In the genomic region with DNA sequence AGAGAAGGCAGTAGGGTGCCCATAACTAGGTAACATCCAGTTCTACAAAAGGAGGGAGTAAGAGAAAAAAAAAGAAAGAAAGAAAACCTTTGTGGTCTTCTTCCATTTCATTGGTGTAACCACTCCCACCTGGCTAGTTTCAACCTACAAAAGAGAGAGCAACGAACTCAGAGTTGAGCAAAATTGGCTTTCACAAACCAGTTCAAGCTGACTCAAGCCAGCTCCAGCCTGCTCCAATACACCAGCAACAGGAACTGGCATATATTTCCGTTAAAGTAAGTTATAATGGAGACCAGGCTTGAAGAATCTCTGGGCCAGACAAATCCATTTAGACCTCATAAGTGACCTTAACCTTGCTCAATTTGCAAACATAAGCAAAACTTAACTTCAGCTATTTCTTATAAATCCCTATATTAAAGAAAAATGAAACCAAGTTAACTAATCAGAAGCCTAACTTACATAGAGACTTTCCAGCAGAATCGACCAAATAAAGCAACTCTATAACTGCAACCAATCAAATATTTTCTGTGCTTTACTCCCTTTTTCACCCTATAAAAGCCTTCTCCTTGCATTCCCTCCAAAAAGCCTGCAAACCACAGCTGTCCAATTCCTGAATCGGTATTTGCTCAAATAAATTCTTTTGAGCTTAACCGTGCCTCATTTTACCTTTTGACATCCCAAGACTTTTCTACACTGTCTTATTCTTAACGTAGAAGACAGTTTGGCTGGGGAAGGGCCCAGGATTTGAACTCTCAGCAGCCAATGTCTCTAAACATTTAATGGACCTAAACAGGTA, we compare ENCODE assay signal across 25 cellular contexts. TPM values are rescaled to one million over a fixed set of nuclear protein-coding genes. Genes with fewer than 3 reads are reported as not detected.
A peak's percentile ranks its signal among the peaks of the same experiment; 100 is the strongest.
DNase-seq lines count a peak whose midpoint lies in the region; ATAC-seq lines count a peak whose summit lies in the region.
"Had no signal": no experiment of that assay in that cellular context is flagged by ENCODE, and none has a peak within 500 bp of the region (broad histone marks: within the 10 kb centered on the region; RNA-seq: fewer than 3 reads in every experiment).

No MANE protein-coding gene starts in this region.

- H3K9me3 ChIP-seq in CD4-positive, alpha-beta memory T cell (ENCODE audit: control insufficient read depth in 1 of 2, low read length in 2 of 2), result no peaks in the 10 kb centered on the region
- H3K9me3 ChIP-seq: breast epithelium, prostate gland, vagina had no signal

- H3K9me3 Mint-ChIP-seq in activated naive CD8-positive, alpha-beta T cell (ENCODE audit: low read depth), result no peaks in the 10 kb centered on the region
- H3K9me3 Mint-ChIP-seq in activated naive CD8-positive, alpha-beta T cell treated with anti-CD3 and anti-CD28 coated beads, Interleukin-2, amount 50 U/mL, for 24 hours, result no peaks in the 10 kb centered on the region
- no peaks in the 10 kb centered on the region for H3K9me3 Mint-ChIP-seq in CD4-positive, alpha-beta memory T cell
- H3K9me3 Mint-ChIP-seq: activated T-helper 1 cell treated with anti-CD3 and anti-CD28 coated beads, Interleukin-12 subunit alpha, Interleukin-12 subunit beta, Interleukin-2, Interleukin-4 antibody, amounts not matched to agents 30 ng/mL and 10 ng/mL and 1 ng/mL, durations not matched to agents 14 hours and 24 hours and 36 hours; nephron; T-helper 1 cell treated with Interleukin-12 subunit alpha and Interleukin-12 subunit beta and Interleukin-4 antibody, amounts not matched to agents 30 μg/mL and 1 μg/mL, for 36 hours had no signal

- H3K4me1 Mint-ChIP-seq in activated naive CD8-positive, alpha-beta T cell (ENCODE audit: low read depth), result peaks cover 2% of the 10 kb centered on the region
- H3K4me1 Mint-ChIP-seq in activated naive CD8-positive, alpha-beta T cell treated with anti-CD3 and anti-CD28 coated beads, Interleukin-2, amount 50 U/mL, for 24 hours, result peaks cover 13% of the 10 kb centered on the region
- H3K4me1 Mint-ChIP-seq in CD4-positive, alpha-beta memory T cell, result no peaks in the 10 kb centered on the region
- H3K4me1 Mint-ChIP-seq: nephron had no signal

- CTCF ChIA-PET in CD4-positive, alpha-beta memory T cell (lab: Charles Lee; ENCODE audit: partially characterized antibody), result interaction anchor here (0.6 to 5.3 kb wide), 5 partner anchors 12 to 373 kb away, joined by 3 to 41 read pairs (median 3); no protein-coding TSS in a partner anchor

- no peak overlapping the region for H3K4me3 Mint-ChIP-seq in activated naive CD8-positive, alpha-beta T cell
- no peak overlapping the region for H3K4me3 Mint-ChIP-seq in activated naive CD8-positive, alpha-beta T cell treated with anti-CD3 and anti-CD28 coated beads, Interleukin-2, amount 50 U/mL, for 24 hours
- no peak overlapping the region for H3K4me3 Mint-ChIP-seq in CD4-positive, alpha-beta memory T cell
- H3K4me3 Mint-ChIP-seq: activated T-helper 1 cell treated with anti-CD3 and anti-CD28 coated beads, Interleukin-12 subunit alpha, Interleukin-12 subunit beta, Interleukin-2, Interleukin-4 antibody, amounts not matched to agents 30 ng/mL and 10 ng/mL and 1 ng/mL, durations not matched to agents 14 hours and 24 hours and 36 hours; nephron; T-helper 1 cell treated with Interleukin-12 subunit alpha and Interleukin-12 subunit beta and Interleukin-4 antibody, amounts not matched to agents 30 μg/mL and 1 μg/mL, for 36 hours had no signal

- H3K27ac ChIP-seq in CD4-positive, alpha-beta memory T cell (ENCODE audit: low read depth, low read length), result no peak overlapping the region
- H3K27ac ChIP-seq: breast epithelium, prostate gland, vagina, VCaP had no signal

- no peak for ATAC-seq in activated naive CD8-positive, alpha-beta T cell treated with anti-CD3 and anti-CD28 coated beads, Interleukin-2, amount 50 U/mL, for 24 hours
- peak; percentile 86 for ATAC-seq in left lobe of liver
- no peak for ATAC-seq in HG03378 (IDR thresholded peaks at IDR 0.05; ENCODE audit: unreplicated experiment)
- no peak for ATAC-seq in HG02588 (IDR thresholded peaks at IDR 0.05; ENCODE audit: unreplicated experiment)

- peaks cover 2% of the 10 kb centered on the region for H3K27me3 Mint-ChIP-seq in activated naive CD8-positive, alpha-beta T cell
- H3K27me3 Mint-ChIP-seq in activated naive CD8-positive, alpha-beta T cell treated with anti-CD3 and anti-CD28 coated beads, Interleukin-2, amount 50 U/mL, for 24 hours, result peaks cover 3% of the 10 kb centered on the region
- peaks cover 5 to 6% of the 10 kb centered on the region in 2 donors for H3K27me3 Mint-ChIP-seq in CD4-positive, alpha-beta memory T cell

- peaks cover 3% of the 10 kb centered on the region for H3K36me3 Mint-ChIP-seq in activated naive CD8-positive, alpha-beta T cell
- H3K36me3 Mint-ChIP-seq in activated naive CD8-positive, alpha-beta T cell treated with anti-CD3 and anti-CD28 coated beads, Interleukin-2, amount 50 U/mL, for 24 hours (ENCODE audit: low read depth), result no peaks in the 10 kb centered on the region
- H3K36me3 Mint-ChIP-seq in CD4-positive, alpha-beta memory T cell, result no peaks in the 10 kb centered on the region

- no peak for DNase-seq in activated naive CD8-positive, alpha-beta T cell treated with anti-CD3 and anti-CD28 coated beads, Interleukin-2, amount 50 U/mL, for 24 hours
- DNase-seq in NOMO-1 treated with DMSO at 0.1 percent for 48 hours (lab: John Stamatoyannopoulos, UW; ENCODE audit: unreplicated experiment), result peak; percentile 62
- peak; percentile 86 for DNase-seq in left lobe of liver (ENCODE audit: low spot score)
- no peak for DNase-seq in CD4-positive, alpha-beta memory T cell
- no peak for DNase-seq in activated naive CD4-positive, alpha-beta T cell treated with anti-CD3 and anti-CD28 coated beads, Interleukin-2, amount 50 U/mL, for 16 hours
- DNase-seq: cortex of kidney; foreskin melanocyte; KG1; kidney glomerular epithelial cell; mesendoderm; NCI-H1436; NCI-H526; stimulated activated CD4-positive, alpha-beta T cell treated with anti-CD3 and anti-CD28 coated beads, Interleukin-2, amount 100 ng/mL, for 48 hours had no signal

- H3K27me3 ChIP-seq in CD4-positive, alpha-beta memory T cell (ENCODE audit: insufficient read depth, low read length), result no peaks in the 10 kb centered on the region
- H3K27me3 ChIP-seq: breast epithelium, vagina had no signal

- H3K36me3 ChIP-seq in CD4-positive, alpha-beta memory T cell (ENCODE audit: insufficient read depth, low read length), result no peaks in the 10 kb centered on the region
- H3K36me3 ChIP-seq: breast epithelium, prostate gland, vagina had no signal

- no peaks in the 10 kb centered on the region for H3K4me1 ChIP-seq in CD4-positive, alpha-beta memory T cell (ENCODE audit: insufficient read depth, low read length)
- H3K4me1 ChIP-seq: breast epithelium, prostate gland, vagina had no signal

- no peak overlapping the region for H3K4me3 ChIP-seq in CD4-positive, alpha-beta memory T cell (ENCODE audit: low read length in 2 of 2)
- H3K4me3 ChIP-seq: breast epithelium, prostate gland, skin epidermis, vagina had no signal

- intact Hi-C loops in CD4-positive, alpha-beta memory T cell (cut with micrococcal nuclease), result no loop called here

- peak overlapping the region; percentile 6 for H3K27ac Mint-ChIP-seq in activated naive CD8-positive, alpha-beta T cell
- H3K27ac Mint-ChIP-seq in activated naive CD8-positive, alpha-beta T cell treated with anti-CD3 and anti-CD28 coated beads, Interleukin-2, amount 50 U/mL, for 24 hours, result no peak overlapping the region
- peak overlapping the region in 1 of 7 donors; percentile 19 for H3K27ac Mint-ChIP-seq in CD4-positive, alpha-beta memory T cell
- H3K27ac Mint-ChIP-seq: activated T-helper 1 cell treated with anti-CD3 and anti-CD28 coated beads, Interleukin-12 subunit alpha, Interleukin-12 subunit beta, Interleukin-2, Interleukin-4 antibody, amounts not matched to agents 30 ng/mL and 10 ng/mL and 1 ng/mL, durations not matched to agents 14 hours and 24 hours and 36 hours; nephron; T-helper 1 cell treated with Interleukin-12 subunit alpha and Interleukin-12 subunit beta and Interleukin-4 antibody, amounts not matched to agents 30 μg/mL and 1 μg/mL, for 36 hours had no signal

- POLR2A ChIA-PET in CD4-positive, alpha-beta memory T cell (lab: Charles Lee; ENCODE audit: partially characterized antibody), result interaction anchor here (1.4 kb wide), 1 partner anchor 10 kb away, joined by 3 read pairs; no protein-coding TSS in a partner anchor

RNA-seq across cellular contexts. Expression of a gene that starts 10.1 kb away (rescaled TPM):
- total RNA-seq in left lobe of liver, result not detected
- total RNA-seq in CD4-positive, alpha-beta memory T cell, result under 1 TPM in 1 of 2 experiments, not detected in 1; 0.58 TPM
- polyA plus RNA-seq in CD4-positive, alpha-beta memory T cell, result not detected

RNA-seq across cellular contexts. Expression of a gene that starts 38.5 kb away (rescaled TPM):
- 1.8 TPM for total RNA-seq in left lobe of liver
- 10 to 100 TPM; 37.9 to 43.2 TPM for total RNA-seq in CD4-positive, alpha-beta memory T cell
- 10 to 100 TPM in 1 of 2 donors, 1 to 10 TPM in 1; 5.3 to 12.0 TPM for polyA plus RNA-seq in CD4-positive, alpha-beta memory T cell

RNA-seq across cellular contexts. Expression of a gene that starts 39.0 kb away (rescaled TPM):
- not detected for total RNA-seq in left lobe of liver
- not detected for total RNA-seq in CD4-positive, alpha-beta memory T cell
- not detected for polyA plus RNA-seq in CD4-positive, alpha-beta memory T cell
- total RNA-seq: activated T-helper 1 cell treated with anti-CD3 and anti-CD28 coated beads, Interleukin-12 subunit alpha, Interleukin-12 subunit beta, Interleukin-2, Interleukin-4 antibody, amounts not matched to agents 30 ng/mL and 10 ng/mL and 1 ng/mL, durations not matched to agents 14 hours and 24 hours and 36 hours; breast epithelium; prostate gland; subcutaneous adipose tissue; vagina had no signal

Comparison
In these comparisons a context has a peak if more than half of its experiments do, and no peak if none do; other contexts are left out.
1. DNase-seq: peak in NOMO-1 treated with DMSO at 0.1 percent for 48 hours (single experiment) and left lobe of liver (single experiment); none in activated naive CD8-positive, alpha-beta T cell treated with anti-CD3 and anti-CD28 coated beads, Interleukin-2, amount 50 U/mL, for 24 hours (single experiment), CD4-positive, alpha-beta memory T cell (0 of 5) and activated naive CD4-positive, alpha-beta T cell treated with anti-CD3 and anti-CD28 coated beads, Interleukin-2, amount 50 U/mL, for 16 hours (single experiment).
2. RNA of a gene that starts 38.5 kb away (total RNA-seq): 37.9 to 43.2 TPM in CD4-positive, alpha-beta memory T cell; 1.8 TPM in left lobe of liver (single experiment); every median in the first group is over 10 times any median in the second.